Comparison of ENCODE assay signal across 23 cellular contexts in the genomic region with DNA sequence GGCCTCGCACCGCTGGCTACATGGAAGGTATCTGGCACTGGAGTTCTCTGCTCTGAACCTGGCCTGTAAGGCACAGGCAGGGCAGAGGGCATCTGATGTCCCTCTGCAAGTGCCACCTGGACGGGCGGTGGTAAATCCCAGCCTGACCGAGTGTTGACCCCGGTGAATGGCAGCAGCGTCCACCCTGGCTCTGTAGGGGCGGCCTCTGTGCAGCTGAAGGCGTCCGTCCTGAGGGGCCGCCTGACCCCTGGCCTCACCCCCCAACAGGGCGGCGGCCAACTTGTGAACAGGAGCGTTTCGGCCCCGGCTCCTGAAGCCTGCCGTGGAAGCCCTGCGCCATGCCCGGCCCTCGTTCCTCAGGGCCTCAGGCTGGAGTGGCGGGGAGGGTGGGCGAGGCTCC. TPM values are rescaled to one million over a fixed set of nuclear protein-coding genes. Genes with fewer than 3 reads are reported as not detected.
A peak's percentile ranks its signal among the peaks of the same experiment; 100 is the strongest.
DNase-seq lines count a peak whose midpoint lies in the region; ATAC-seq, FAIRE-seq and TF ChIP-seq lines count a peak whose summit lies in the region.
"Had no signal": no experiment of that assay in that cellular context is flagged by ENCODE, and none has a peak within 500 bp of the region (broad histone marks: within the 10 kb centered on the region; RNA-seq: fewer than 3 reads in every experiment).

No MANE protein-coding gene starts in this region.

- TF ChIP-seq CTCF in right lobe of liver (IDR thresholded peaks at IDR 0.05) (no peak), HepG2 (CRISPR knock-in tag; IDR thresholded peaks at IDR 0.05) (no peak), osteocyte (IDR thresholded peaks at IDR 0.05) (no peak)

- TF ChIP-seq POLR2A in right lobe of liver (IDR thresholded peaks at IDR 0.05) (no peak), HepG2 (IDR thresholded peaks at IDR 0.05; ENCODE audit: insufficient read depth in 1 of 2, low read depth in 2 of 2, low read length in 2 of 2) (no peak)

- H3K27ac ChIP-seq in right lobe of liver (no peak overlapping the region), HepG2 (ENCODE audit: extremely low read length, insufficient read depth, low read length) (no peak overlapping the region)

- H4K20me1 ChIP-seq in HepG2 (ENCODE audit: insufficient read depth, low read length), result no peaks in the 10 kb centered on the region

- H3K4me2 ChIP-seq in HepG2 (ENCODE audit: low read depth, low read length), result no peak overlapping the region

- H3K4me3 Mint-ChIP-seq in osteocyte (ENCODE audit: unreplicated experiment) (no peak overlapping the region), T-helper 17 cell (no peak overlapping the region)
- H3K4me3 Mint-ChIP-seq: CD4-positive, alpha-beta memory T cell had no signal

- H3K4me1 Mint-ChIP-seq in osteocyte (ENCODE audit: unreplicated experiment) (no peaks in the 10 kb centered on the region), T-helper 17 cell (no peaks in the 10 kb centered on the region)
- H3K4me1 Mint-ChIP-seq: CD4-positive, alpha-beta memory T cell had no signal

- 83% methylated on average over 2 of the region's 22 CpGs for WGBS in right lobe of liver (ENCODE audit: insufficient coverage, low coverage, low lambda C conversion rate, missing lambda C conversion rate)
- 6% methylated on average over 2 of the region's 22 CpGs for WGBS in HepG2 (ENCODE audit: low lambda C conversion rate)

- POLR2A ChIA-PET in HepG2 (lab: Yijun Ruan, JAX), result no interaction called here

- BruUV-seq in HepG2 (replicated peaks; lab: Mats Ljungman, UMichigan), result no TSS peak

- in situ Hi-C loops in HepG2 (cut with HindIII; ENCODE audit: extremely low pct_ligation_motif_present, low pct_unique_long_range_greater_than_20kb), result no loop called here

- no peaks in the 10 kb centered on the region for H3K9me3 ChIP-seq in right lobe of liver
- no peaks in the 10 kb centered on the region for H3K9me3 ChIP-seq in HepG2 (ENCODE audit: low read length)
- H3K9me3 ChIP-seq in T-helper 17 cell (ENCODE audit: control insufficient read depth, low read length, poor library complexity, severe bottlenecking), result no peaks in the 10 kb centered on the region
- H3K9me3 ChIP-seq: BE2C, MG63 had no signal

- H3K27me3 Mint-ChIP-seq in osteocyte (ENCODE audit: unreplicated experiment) (peaks cover 13% of the 10 kb centered on the region), T-helper 17 cell (peaks cover 25% of the 10 kb centered on the region)
- H3K27me3 Mint-ChIP-seq: CD4-positive, alpha-beta memory T cell had no signal

- H3K36me3 Mint-ChIP-seq in osteocyte (ENCODE audit: unreplicated experiment), result no peaks in the 10 kb centered on the region
- H3K36me3 Mint-ChIP-seq in T-helper 17 cell (ENCODE audit: low read depth), result peaks cover 2% of the 10 kb centered on the region
- H3K36me3 Mint-ChIP-seq: CD4-positive, alpha-beta memory T cell had no signal

- DNase-seq in right lobe of liver, result peak in 2 of 3 donors; percentile 33 to 36
- no peak for DNase-seq in HepG2 (ENCODE audit: low spot score)
- DNase-seq in left lobe of liver (ENCODE audit: low spot score), result peak; percentile 15
- DNase-seq in osteocyte (ENCODE audit: extremely low spot score, unreplicated experiment), result peak; percentile 85
- DNase-seq in ureter (ENCODE audit: low spot score), result peak; percentile 29
- DNase-seq in T-helper 17 cell, result no peak
- DNase-seq: BE2C; CD4-positive, alpha-beta memory T cell; DMS153; GDM1; HCEC 1CT; Kasumi-1; MG63; NCI-H1092; NCI-H146; NCI-H2029 treated with DMSO at 0.1 percent for 48 hours; NCI-H2171 treated with DMSO at 0.1 percent for 48 hours; NCI-H446; NK-92 treated with Interleukin-12 subunit alpha and Interleukin-12 subunit beta, amount 100 ng/mL, for 24 hours had no signal

- H3K36me3 ChIP-seq in right lobe of liver (no peaks in the 10 kb centered on the region), HepG2 (replicated peaks in 1 of 2; ENCODE audit: control insufficient read depth in 1 of 2, insufficient read depth in 2 of 2, low read length in 2 of 2) (no peaks in the 10 kb centered on the region)
- H3K36me3 ChIP-seq: BE2C, MG63 had no signal

- H3K4me3 ChIP-seq in right lobe of liver (no peak overlapping the region), HepG2 (replicated peaks in 1 of 3; ENCODE audit: insufficient read depth in 1 of 3, low read depth in 2 of 3, low read length in 3 of 3) (no peak overlapping the region)
- H3K4me3 ChIP-seq: MG63 had no signal

- H2AFZ ChIP-seq in HepG2 (ENCODE audit: low read length), result no peak overlapping the region

- H3K9ac ChIP-seq in HepG2 (ENCODE audit: insufficient read depth, low read depth, low read length), result no peak overlapping the region

- no peaks in the 10 kb centered on the region for H3K27me3 ChIP-seq in right lobe of liver
- H3K27me3 ChIP-seq in HepG2 (ENCODE audit: control insufficient read depth in 1 of 2, insufficient read depth in 2 of 2, low read length in 2 of 2), result peaks cover 20 to 88% of the 10 kb centered on the region in 2 experiments
- H3K27me3 ChIP-seq: BE2C, MG63 had no signal

- H3K27ac Mint-ChIP-seq in osteocyte (ENCODE audit: unreplicated experiment) (no peak overlapping the region), T-helper 17 cell (no peak overlapping the region)

- ATAC-seq in right lobe of liver (no peak), HepG2 (no peak), left lobe of liver (no peak), T-helper 17 cell (no peak), GM18870 (IDR thresholded peaks at IDR 0.05; ENCODE audit: unreplicated experiment) (no peak), HG02840 (IDR thresholded peaks at IDR 0.05; ENCODE audit: low FRiP score, unreplicated experiment) (no peak)

- FAIRE-seq in HepG2 (lab: Jason Lieb, UNC), result no peak
- FAIRE-seq: A204.1 had no signal

- CTCF ChIA-PET in HepG2 (lab: Yijun Ruan, JAX; ENCODE audit: low intra/inter-chr PET ratio, low total read pairs), result no interaction called here

- no peak for TF ChIP-seq EP300 in HepG2 (IDR thresholded peaks at IDR 0.05; ENCODE audit: low read depth in 2 of 2, low read length in 2 of 2)
- no peak for TF ChIP-seq EP300 in HepG2 (CRISPR knock-in tag; IDR thresholded peaks at IDR 0.05; ENCODE audit: borderline replicate concordance)

- no peak for TF ChIP-seq RAD21 in HepG2 (CRISPR knock-in tag; IDR thresholded peaks at IDR 0.05)

- intact Hi-C loops in right lobe of liver (cut with DNase I), result no loop called here
- intact Hi-C loops in HepG2 (cut with micrococcal nuclease; ENCODE audit: unreplicated experiment), result no loop called here

- H3K9me3 Mint-ChIP-seq in osteocyte (ENCODE audit: unreplicated experiment), result no peaks in the 10 kb centered on the region

- H3K4me1 ChIP-seq in right lobe of liver (no peaks in the 10 kb centered on the region), HepG2 (ENCODE audit: insufficient read depth, low read length) (no peaks in the 10 kb centered on the region)
- H3K4me1 ChIP-seq: BE2C had no signal

- no peaks in the 10 kb centered on the region for H3K79me2 ChIP-seq in HepG2 (ENCODE audit: insufficient read depth, low read length)

TF ChIP-seq in HepG2, 621 proteins besides CTCF, POLR2A, EP300 and RAD21:
- TF ChIP-seq NCOA5 (CRISPR knock-in tag; IDR thresholded peaks at IDR 0.05), result no peak
- TF ChIP-seq FOSL1 (CRISPR knock-in tag; IDR thresholded peaks at IDR 0.05; ENCODE audit: borderline replicate concordance), result no peak
- TF ChIP-seq ZNF333 (CRISPR knock-in tag; IDR thresholded peaks at IDR 0.05; ENCODE audit: borderline replicate concordance), result no peak
- no peak for TF ChIP-seq MXI1 (IDR thresholded peaks at IDR 0.05; ENCODE audit: borderline replicate concordance, low read depth, low read length)
- TF ChIP-seq ZNF274 (CRISPR knock-in tag; IDR thresholded peaks at IDR 0.05), result no peak
- no peak for TF ChIP-seq PRMT3 (CRISPR knock-in tag; IDR thresholded peaks at IDR 0.05; ENCODE audit: borderline replicate concordance, low read depth)
- TF ChIP-seq HNRNPK (IDR thresholded peaks at IDR 0.05; ENCODE audit: low read depth, low read length, poor library complexity, severe bottlenecking), result no peak
- TF ChIP-seq ELF1 (CRISPR knock-in tag; IDR thresholded peaks at IDR 0.05), result no peak
- no peak for TF ChIP-seq FOXM1 (CRISPR knock-in tag; IDR thresholded peaks at IDR 0.05)

RNA-seq across cellular contexts. Expression of a gene that starts 51.4 kb away (rescaled TPM):
- under 1 TPM in 5 of 6 experiments, not detected in 1; 0.24 to 0.80 (median 0.74) TPM for total RNA-seq in right lobe of liver
- total RNA-seq in HepG2 (2016; rRNA removed; fragmentation: Illumina TruSeq; extraction: Trizol), result 0.38 and 0.58 TPM in 2 replicates
- total RNA-seq in HepG2 (2016; cell fraction: cytosol; rRNA removed; fragmentation: Illumina TruSeq; extraction: Trizol; ENCODE audit: low read depth), result not detected in 2 replicates
- 0.79 and 0.80 TPM in 2 replicates for total RNA-seq in HepG2 (2016; cell fraction: insoluble cytoplasmic fraction; rRNA removed; fragmentation: Illumina TruSeq; extraction: Trizol)
- 0.31 and 0.65 TPM in 2 replicates for total RNA-seq in HepG2 (2016; cell fraction: membrane; rRNA removed; fragmentation: Illumina TruSeq; extraction: Trizol)
- 0.25 and 0.96 TPM in 2 replicates for total RNA-seq in HepG2 (2016; cell fraction: nucleus; rRNA removed; fragmentation: Illumina TruSeq; extraction: Trizol)
- polyA plus RNA-seq in HepG2 (2011; rRNA removed), result 0.60 and 0.61 TPM in 2 replicates
- polyA plus RNA-seq in HepG2 (2011; cell fraction: cytosol; rRNA removed), result 0.49 and 0.76 TPM in 2 replicates
- polyA plus RNA-seq in HepG2 (2011; cell fraction: nucleus; rRNA removed), result 1.9 and 3.1 TPM in 2 replicates
- polyA plus RNA-seq in HepG2 (2012), result 0.36 and 1.1 TPM in 2 replicates
- 0.23 and 0.32 TPM in 2 replicates for polyA plus RNA-seq in HepG2 (2016; cell fraction: cytosol; fragmentation: Illumina TruSeq; extraction: Trizol; ENCODE audit: low read depth)
- polyA plus RNA-seq in HepG2 (2016; cell fraction: insoluble cytoplasmic fraction; fragmentation: Illumina TruSeq; extraction: Trizol; ENCODE audit: low read depth), result 0.38 and 0.51 TPM in 2 replicates
- polyA plus RNA-seq in HepG2 (2016; cell fraction: membrane; fragmentation: Illumina TruSeq; extraction: Trizol; ENCODE audit: low read depth), result 0.31 and 0.38 TPM in 2 replicates
- 1.5 and 1.9 TPM in 2 replicates for polyA plus RNA-seq in HepG2 (2016; cell fraction: nucleus; fragmentation: Illumina TruSeq; extraction: Trizol; ENCODE audit: insufficient read depth, low read depth)
- polyA minus RNA-seq in HepG2 (2011; rRNA and poly(A)+ RNA removed; ENCODE audit: low replicate concordance), result 0.44 and 0.58 TPM in 2 replicates
- 0.79 TPM in 1 of 2 replicates, not detected in the other for polyA minus RNA-seq in HepG2 (2011; cell fraction: cytosol; rRNA and poly(A)+ RNA removed)
- polyA minus RNA-seq in HepG2 (2011; cell fraction: nucleus; rRNA and poly(A)+ RNA removed), result 0.25 and 0.77 TPM in 2 replicates
- total RNA-seq in left lobe of liver, result 0.45 TPM
- 10.3 and 10.7 TPM in 2 replicates for total RNA-seq in osteocyte
- total RNA-seq in ureter, result 7.4 TPM
- not detected for total RNA-seq in T-helper 17 cell
- total RNA-seq: CD4-positive, alpha-beta memory T cell; OCI-LY7 had no signal
- polyA plus RNA-seq: CD4-positive, alpha-beta memory T cell had no signal

Comparison
In these comparisons a context has a peak if more than half of its experiments do, and no peak if none do; other contexts are left out.
1. DNase-seq: peak in right lobe of liver (2 of 3), left lobe of liver (single experiment), osteocyte (single experiment) and ureter (single experiment); none in HepG2 (single experiment) and T-helper 17 cell (0 of 3).